ENCODE assay signal across 19 cellular contexts in genomic region chr4:79684516-79684915, GRCh38.
DNase-seq lines count a peak whose midpoint lies in the region; ATAC-seq and TF ChIP-seq lines count a peak whose summit lies in the region.
"Had no signal": no experiment of that assay in that cellular context is flagged by ENCODE, and none has a peak within 500 bp of the region (broad histone marks: within the 10 kb centered on the region; RNA-seq: fewer than 3 reads in every experiment).

No MANE protein-coding gene starts in this region.

- H3K9me2 ChIP-seq in Loucy (replicated peaks; ENCODE audit: low read depth, low read length), result no peaks in the 10 kb centered on the region

- peaks cover 21% of the 10 kb centered on the region for H3K4me1 ChIP-seq in DND-41 (ENCODE audit: insufficient read depth, low read length)
- peaks cover 23% of the 10 kb centered on the region for H3K4me1 ChIP-seq in Loucy (ENCODE audit: insufficient read depth, low read length, poor library complexity, severe bottlenecking)
- H3K4me1 ChIP-seq: BLaER1, Caco-2, HAP-1 had no signal

- DNase-seq in DND-41 (no peak), endothelial cell (ENCODE audit: low spot score) (no peak), foreskin melanocyte (no peak), T-helper 1 cell (no peak)
- DNase-seq: Caco-2; CD8-positive, alpha-beta T cell; DMS153; EL; GDM1; GOT3; HFFc6 had no signal

- no peak for ATAC-seq in DND-41 (ENCODE audit: insufficient read depth, low read depth)
- ATAC-seq in GM18867 (IDR thresholded peaks at IDR 0.05; ENCODE audit: unreplicated experiment), result no peak
- ATAC-seq: CD8-positive, alpha-beta T cell; GM12878 had no signal

- H4K20me1 ChIP-seq in DND-41 (ENCODE audit: insufficient read depth, low read length) (no peaks in the 10 kb centered on the region), Loucy (ENCODE audit: insufficient read depth, low read length, poor library complexity, severe bottlenecking) (no peaks in the 10 kb centered on the region)
- H4K20me1 ChIP-seq: BLaER1 had no signal

- H3K4me3 Mint-ChIP-seq in endothelial cell (ENCODE audit: unreplicated experiment), result no peak overlapping the region
- H3K4me3 Mint-ChIP-seq: B cell; CD8-positive, alpha-beta T cell; HFFc6 had no signal

- H2AFZ ChIP-seq in DND-41 (ENCODE audit: low read depth, low read length), result peak overlapping the region; percentile 58; the same call in 1 of the 2 replicates
- peak overlapping the region; percentile 37; the same call in 1 of the 2 replicates for H2AFZ ChIP-seq in Loucy (ENCODE audit: low read length)

- H3K27ac Mint-ChIP-seq in endothelial cell (ENCODE audit: unreplicated experiment), result peak overlapping the region; percentile 15
- H3K27ac Mint-ChIP-seq: B cell; CD8-positive, alpha-beta T cell; HFFc6 had no signal

- H3K79me2 ChIP-seq in DND-41 (ENCODE audit: insufficient read depth, low read length), result no peaks in the 10 kb centered on the region
- no peaks in the 10 kb centered on the region for H3K79me2 ChIP-seq in Loucy (ENCODE audit: insufficient read depth, low read length)

- no peaks in the 10 kb centered on the region for H3K36me3 Mint-ChIP-seq in endothelial cell (ENCODE audit: low read depth, unreplicated experiment)
- H3K36me3 Mint-ChIP-seq: CD4-positive, CD25-positive, alpha-beta regulatory T cell; CD8-positive, alpha-beta T cell had no signal

- H3K9me3 ChIP-seq in DND-41 (ENCODE audit: insufficient read depth, low read length, severe bottlenecking) (no peaks in the 10 kb centered on the region), Loucy (ENCODE audit: insufficient read depth, low read depth, low read length) (no peaks in the 10 kb centered on the region)
- H3K9me3 ChIP-seq: BLaER1, Caco-2, HAP-1 had no signal

- TF ChIP-seq CTCF in DND-41 (IDR thresholded peaks at IDR 0.05; ENCODE audit: borderline replicate concordance, extremely low read depth, low read length, poor library complexity, severe bottlenecking), result no peak
- TF ChIP-seq CTCF in Loucy (conservative IDR thresholded peaks at IDR 0.05; ENCODE audit: low read length), result no peak
- TF ChIP-seq CTCF in endothelial cell (IDR thresholded peaks at IDR 0.05; ENCODE audit: unreplicated experiment), result no peak

- H3K4me2 ChIP-seq in DND-41 (ENCODE audit: insufficient read depth, low read length) (no peak overlapping the region), Loucy (ENCODE audit: low read depth, low read length, poor library complexity, severe bottlenecking) (no peak overlapping the region)
- H3K4me2 ChIP-seq: BLaER1 had no signal

- peaks cover 2% of the 10 kb centered on the region for H3K27me3 Mint-ChIP-seq in endothelial cell (ENCODE audit: unreplicated experiment)
- H3K27me3 Mint-ChIP-seq: CD4-positive, CD25-positive, alpha-beta regulatory T cell had no signal

- no peak overlapping the region for H3K9ac ChIP-seq in DND-41 (ENCODE audit: low read depth, low read length)
- no peak overlapping the region for H3K9ac ChIP-seq in Loucy (ENCODE audit: low read depth, low read length, poor library complexity, severe bottlenecking)
- H3K9ac ChIP-seq: BLaER1 had no signal

- H3K4me1 Mint-ChIP-seq in endothelial cell (ENCODE audit: unreplicated experiment), result peaks cover 13% of the 10 kb centered on the region

- H3K9me3 Mint-ChIP-seq in endothelial cell (ENCODE audit: unreplicated experiment), result no peaks in the 10 kb centered on the region
- H3K9me3 Mint-ChIP-seq: CD8-positive, alpha-beta T cell; HFFc6 had no signal

- H3K27me3 ChIP-seq in DND-41 (ENCODE audit: insufficient read depth, low read length, poor library complexity), result no peaks in the 10 kb centered on the region
- no peaks in the 10 kb centered on the region for H3K27me3 ChIP-seq in Loucy (ENCODE audit: insufficient read depth, low read length, poor library complexity, severe bottlenecking)
- H3K27me3 ChIP-seq: BLaER1 had no signal

- no peak overlapping the region for H3K4me3 ChIP-seq in DND-41 (ENCODE audit: low read depth in 1 of 2, low read length in 2 of 2)
- H3K4me3 ChIP-seq in Loucy (ENCODE audit: low read length, poor library complexity, severe bottlenecking), result no peak overlapping the region
- H3K4me3 ChIP-seq: BLaER1, GM12878, HAP-1 had no signal

- H3F3A ChIP-seq in Loucy (ENCODE audit: low read depth), result peaks cover 2% of the 10 kb centered on the region; the same call in 1 of the 2 replicates

- H3K36me3 ChIP-seq in DND-41 (ENCODE audit: insufficient read depth, low read length) (no peaks in the 10 kb centered on the region), Loucy (ENCODE audit: insufficient read depth, low read length) (no peaks in the 10 kb centered on the region)
- H3K36me3 ChIP-seq: BLaER1, HAP-1 had no signal

- peak overlapping the region; percentile 57 for H3K27ac ChIP-seq in DND-41 (ENCODE audit: low read length)
- H3K27ac ChIP-seq: BLaER1, C4-2B had no signal
